17 cellular contexts compared by ENCODE assay signal in genomic region chr10:120970595-120971529, GRCh38.
DNase-seq lines count a peak whose midpoint lies in the region; ATAC-seq, FAIRE-seq and TF ChIP-seq lines count a peak whose summit lies in the region.
"Had no signal": no experiment of that assay in that cellular context is flagged by ENCODE, and none has a peak within 500 bp of the region (broad histone marks: within the 10 kb centered on the region; RNA-seq: fewer than 3 reads in every experiment).

No MANE protein-coding gene starts in this region.

- POLR2A ChIA-PET in HepG2 (lab: Yijun Ruan, JAX), result no interaction called here

- WGBS in HepG2 (ENCODE audit: low lambda C conversion rate), result 18% methylated on average over 9 of the region's 9 CpGs

- H3K9me3 ChIP-seq in HepG2 (ENCODE audit: low read length), result no peaks in the 10 kb centered on the region

- H3K4me1 Mint-ChIP-seq in mesothelial cell of epicardium, result peaks cover 48% of the 10 kb centered on the region
- H3K4me1 Mint-ChIP-seq in activated naive CD8-positive, alpha-beta T cell treated with anti-CD3 and anti-CD28 coated beads for 36 hours, result peaks cover 2% of the 10 kb centered on the region
- H3K4me1 Mint-ChIP-seq: CD8-positive, alpha-beta memory T cell had no signal

- no peak overlapping the region for H2AFZ ChIP-seq in HepG2 (ENCODE audit: low read length)
- H2AFZ ChIP-seq: GM23338 had no signal

- no peak overlapping the region for H3K9ac ChIP-seq in HepG2 (ENCODE audit: insufficient read depth, low read depth, low read length)

- H3K36me3 Mint-ChIP-seq in mesothelial cell of epicardium, result peaks cover 31% of the 10 kb centered on the region
- no peaks in the 10 kb centered on the region for H3K36me3 Mint-ChIP-seq in activated naive CD8-positive, alpha-beta T cell treated with anti-CD3 and anti-CD28 coated beads for 36 hours
- H3K36me3 Mint-ChIP-seq: CD8-positive, alpha-beta memory T cell had no signal

- no peak overlapping the region for H3K4me2 ChIP-seq in HepG2 (ENCODE audit: low read depth, low read length)
- H3K4me2 ChIP-seq: GM23338 had no signal

- TF ChIP-seq RAD21 in HepG2 (CRISPR knock-in tag; IDR thresholded peaks at IDR 0.05), result no peak

- in situ Hi-C loops in HepG2 (cut with HindIII; ENCODE audit: extremely low pct_ligation_motif_present, low pct_unique_long_range_greater_than_20kb), result no loop called here

- H3K36me3 ChIP-seq in bronchial epithelial cell (ENCODE audit: control insufficient read depth, insufficient read depth, low read length) (no peaks in the 10 kb centered on the region), HepG2 (replicated peaks in 1 of 2; ENCODE audit: control insufficient read depth in 1 of 2, insufficient read depth in 2 of 2, low read length in 2 of 2) (no peaks in the 10 kb centered on the region)

- H3K4me3 ChIP-seq in bronchial epithelial cell (ENCODE audit: low read depth, low read length) (no peak overlapping the region), HepG2 (replicated peaks in 1 of 3; ENCODE audit: insufficient read depth in 1 of 3, low read depth in 2 of 3, low read length in 3 of 3) (no peak overlapping the region)
- H3K4me3 ChIP-seq: GM23338 had no signal

- TF ChIP-seq EP300 in HepG2 (IDR thresholded peaks at IDR 0.05; ENCODE audit: low read depth in 2 of 2, low read length in 2 of 2) (no peak), HepG2 (CRISPR knock-in tag; IDR thresholded peaks at IDR 0.05; ENCODE audit: borderline replicate concordance) (no peak)

- TF ChIP-seq POLR2A in HepG2 (IDR thresholded peaks at IDR 0.05; ENCODE audit: insufficient read depth in 1 of 2, low read depth in 2 of 2, low read length in 2 of 2), result no peak

- CTCF ChIA-PET in HepG2 (lab: Yijun Ruan, JAX; ENCODE audit: low intra/inter-chr PET ratio, low total read pairs), result no interaction called here

- no peak overlapping the region for H3K4me3 Mint-ChIP-seq in mesothelial cell of epicardium
- no peak overlapping the region for H3K4me3 Mint-ChIP-seq in activated naive CD8-positive, alpha-beta T cell treated with anti-CD3 and anti-CD28 coated beads for 36 hours
- H3K4me3 Mint-ChIP-seq: GM23338 had no signal

- no peak for FAIRE-seq in bronchial epithelial cell (lab: Jason Lieb, UNC)
- FAIRE-seq in HepG2 (lab: Jason Lieb, UNC), result no peak

- peaks cover 28% of the 10 kb centered on the region for H3K9me3 Mint-ChIP-seq in mesothelial cell of epicardium
- peaks cover 12% of the 10 kb centered on the region for H3K9me3 Mint-ChIP-seq in activated naive CD8-positive, alpha-beta T cell treated with anti-CD3 and anti-CD28 coated beads for 36 hours

- no peaks in the 10 kb centered on the region for H3K27me3 Mint-ChIP-seq in mesothelial cell of epicardium (ENCODE audit: low read depth)
- peaks cover 40% of the 10 kb centered on the region for H3K27me3 Mint-ChIP-seq in activated naive CD8-positive, alpha-beta T cell treated with anti-CD3 and anti-CD28 coated beads for 36 hours

- DNase-seq in NCI-H187 treated with DMSO at 0.1 percent for 48 hours (lab: John Stamatoyannopoulos, UW) (peak; percentile 3), NCI-H187 (lab: John Stamatoyannopoulos, UW) (no peak), bronchial epithelial cell (ENCODE audit: low read depth) (peak; percentile 37), mesothelial cell of epicardium (ENCODE audit: low spot score in 2 of 2, unreplicated experiment in 2 of 2) (peak in 1 of 2 experiments; percentile 11), HepG2 (ENCODE audit: low spot score) (no peak), cerebellar cortex (ENCODE audit: low spot score) (no peak)
- no peak for DNase-seq in activated naive CD8-positive, alpha-beta T cell treated with anti-CD3 and anti-CD28 coated beads for 36 hours
- DNase-seq: CD8-positive, alpha-beta memory T cell; KG1; NCI-H1417 treated with DMSO at 0.1 percent for 48 hours; NCI-H2081; NK-92 treated with Interleukin-12 subunit alpha and Interleukin-12 subunit beta, amount 100 ng/mL, for 24 hours; SHP77 treated with DMSO at 0.1 percent for 48 hours had no signal

- intact Hi-C loops in HepG2 (cut with micrococcal nuclease; ENCODE audit: unreplicated experiment), result no loop called here

- BruUV-seq in HepG2 (replicated peaks; lab: Mats Ljungman, UMichigan), result no TSS peak

- no peak overlapping the region for H3K27ac ChIP-seq in HepG2 (ENCODE audit: extremely low read length, insufficient read depth, low read length)
- H3K27ac ChIP-seq: 22Rv1 had no signal

- H3K27ac Mint-ChIP-seq in mesothelial cell of epicardium, result peak overlapping the region; percentile 75
- H3K27ac Mint-ChIP-seq in activated naive CD8-positive, alpha-beta T cell treated with anti-CD3 and anti-CD28 coated beads for 36 hours, result no peak overlapping the region
- H3K27ac Mint-ChIP-seq: CD8-positive, alpha-beta memory T cell; GM23338 had no signal

- H3K79me2 ChIP-seq in HepG2 (ENCODE audit: insufficient read depth, low read length), result no peaks in the 10 kb centered on the region

- ATAC-seq in HepG2, result no peak
- no peak for ATAC-seq in GM18861 (IDR thresholded peaks at IDR 0.05; ENCODE audit: unreplicated experiment)
- ATAC-seq: GM23338, SK-N-SH treated with all-trans-retinoic acid at 6 μM for 48 hours had no signal

- TF ChIP-seq CTCF in bronchial epithelial cell (IDR thresholded peaks at IDR 0.05; ENCODE audit: insufficient read depth, low read length, severe bottlenecking) (no peak), mesothelial cell of epicardium (IDR thresholded peaks at IDR 0.05; ENCODE audit: unreplicated experiment) (no peak), HepG2 (CRISPR knock-in tag; IDR thresholded peaks at IDR 0.05) (no peak)

- H3K27me3 ChIP-seq in bronchial epithelial cell (ENCODE audit: control insufficient read depth, insufficient read depth, low read length) (peaks cover 17% of the 10 kb centered on the region), HepG2 (ENCODE audit: control insufficient read depth in 1 of 2, insufficient read depth in 2 of 2, low read length in 2 of 2) (0 out of 5 replicates have a peak, but pooled peaks cover 0 to 1% of the 10 kb centered on the region in 2 experiments)

- no peaks in the 10 kb centered on the region for H3K4me1 ChIP-seq in HepG2 (ENCODE audit: insufficient read depth, low read length)

- H4K20me1 ChIP-seq in HepG2 (ENCODE audit: insufficient read depth, low read length), result no peaks in the 10 kb centered on the region

TF ChIP-seq in HepG2, 621 proteins besides CTCF, POLR2A, EP300 and RAD21 (continues in another document):
- TF ChIP-seq ZNF703 (CRISPR knock-in tag; IDR thresholded peaks at IDR 0.05; ENCODE audit: borderline replicate concordance), result no peak
- TF ChIP-seq ZEB1 (IDR thresholded peaks at IDR 0.05; ENCODE audit: insufficient replicate concordance, low read depth), result no peak
- TF ChIP-seq CERS6 (CRISPR knock-in tag; IDR thresholded peaks at IDR 0.05), result no peak
- TF ChIP-seq MIXL1 (CRISPR knock-in tag; IDR thresholded peaks at IDR 0.05), result no peak
- TF ChIP-seq FLYWCH1 (CRISPR knock-in tag; IDR thresholded peaks at IDR 0.05), result no peak
- TF ChIP-seq HHEX (CRISPR knock-in tag; IDR thresholded peaks at IDR 0.05), result no peak
- TF ChIP-seq MIER3 (CRISPR knock-in tag; IDR thresholded peaks at IDR 0.05; ENCODE audit: borderline replicate concordance), result no peak
- TF ChIP-seq GATA4 (IDR thresholded peaks at IDR 0.05; ENCODE audit: borderline replicate concordance, low read depth), result no peak
- no peak for TF ChIP-seq CENPBD1 (CRISPR knock-in tag; IDR thresholded peaks at IDR 0.05; ENCODE audit: borderline replicate concordance, low read depth)
- no peak for TF ChIP-seq ZFP36 (IDR thresholded peaks at IDR 0.05; ENCODE audit: borderline replicate concordance, low read depth, low read length, partially characterized antibody)
- no peak for TF ChIP-seq FOXM1 (CRISPR knock-in tag; IDR thresholded peaks at IDR 0.05)
- TF ChIP-seq AGO2 (optimal IDR thresholded peaks at IDR 0.05; ENCODE audit: low read depth, low read length), result no peak
- no peak for TF ChIP-seq ZNF770 (CRISPR knock-in tag; IDR thresholded peaks at IDR 0.05)
- no peak for TF ChIP-seq MTERF4 (CRISPR knock-in tag; IDR thresholded peaks at IDR 0.05)
- TF ChIP-seq MBNL3 (CRISPR knock-in tag; conservative IDR thresholded peaks at IDR 0.05), result no peak

Comparison
In these comparisons a context has a peak if more than half of its experiments do, and no peak if none do; other contexts are left out.
1. DNase-seq: peak in NCI-H187 treated with DMSO at 0.1 percent for 48 hours (single experiment) and bronchial epithelial cell (single experiment); none in NCI-H187 (0 of 2), HepG2 (single experiment), activated naive CD8-positive, alpha-beta T cell treated with anti-CD3 and anti-CD28 coated beads for 36 hours (single experiment) and cerebellar cortex (single experiment).